23 cellular contexts compared by ENCODE assay signal in genomic region chr12:83128529-83128928, GRCh38.
DNase-seq lines count a peak whose midpoint lies in the region; ATAC-seq and TF ChIP-seq lines count a peak whose summit lies in the region.
"Had no signal": no experiment of that assay in that cellular context is flagged by ENCODE, and none has a peak within 500 bp of the region (broad histone marks: within the 10 kb centered on the region; RNA-seq: fewer than 3 reads in every experiment).

No MANE protein-coding gene starts in this region.

- H3K27me3 ChIP-seq in breast epithelium, result no peaks in the 10 kb centered on the region
- H3K27me3 ChIP-seq in neural progenitor cell, result no peaks in the 10 kb centered on the region
- H3K27me3 ChIP-seq: MG63 had no signal

- H3K9me3 ChIP-seq in breast epithelium (no peaks in the 10 kb centered on the region), neural progenitor cell (ENCODE audit: low read depth) (no peaks in the 10 kb centered on the region)
- H3K9me3 ChIP-seq: MG63 had no signal

- DNase-seq in MCF 10A (ENCODE audit: unreplicated experiment), result peak; percentile 15
- DNase-seq in breast epithelium (ENCODE audit: low spot score in 2 of 2), result no peak
- DNase-seq in cardiac fibroblast (ENCODE audit: low read depth in 2 of 2), result peak; percentile 4 to 49
- DNase-seq in fibroblast of pulmonary artery (ENCODE audit: low read depth), result peak; percentile 20
- no peak for DNase-seq in neural progenitor cell (ENCODE audit: low spot score)
- DNase-seq in ecto neural progenitor cell (ENCODE audit: low spot score), result no peak
- DNase-seq in globus pallidus (ENCODE audit: low spot score), result no peak
- DNase-seq in activated CD4-positive, alpha-beta T cell treated with anti-CD3 and anti-CD28 coated beads for 36 hours, result no peak
- DNase-seq: 8988T; Calu3; CD8-positive, alpha-beta memory T cell; EL; GF-D8; H7; Kasumi-1; MG63; NCI-H1048; NCI-H1436; NCI-H187 treated with DMSO at 0.1 percent for 48 hours; NCI-H748 treated with DMSO at 0.1 percent for 48 hours had no signal

- no TSS peak for BruUV-seq in MCF 10A (replicated peaks; lab: Mats Ljungman, UMichigan)

- no peak overlapping the region for H3K27ac ChIP-seq in breast epithelium
- H3K27ac ChIP-seq in neural progenitor cell, result no peak overlapping the region
- H3K27ac ChIP-seq: C4-2B had no signal

- H3K27ac Mint-ChIP-seq in MCF 10A (ENCODE audit: low read depth, unreplicated experiment) (no peak overlapping the region), neural progenitor cell (no peak overlapping the region)
- no peak overlapping the region for H3K27ac Mint-ChIP-seq in activated CD4-positive, alpha-beta T cell treated with anti-CD3 and anti-CD28 coated beads for 36 hours
- H3K27ac Mint-ChIP-seq: CD8-positive, alpha-beta memory T cell had no signal

- no peak overlapping the region for H2AFZ ChIP-seq in neural progenitor cell (replicated peaks)

- CTCF ChIA-PET in MCF 10A (lab: Yijun Ruan, JAX), result interaction anchor here (0.7 kb wide), 1 partner anchor 1306 kb away, joined by 5 read pairs; no protein-coding TSS in a partner anchor
- CTCF ChIA-PET in activated CD4-positive, alpha-beta T cell treated with anti-CD3 and anti-CD28 coated beads for 36 hours (lab: Charles Lee), result no interaction called here

- POLR2A ChIA-PET in MCF 10A (lab: Yijun Ruan, JAX), result interaction anchor here (0.5 to 0.6 kb wide), 3 partner anchors 140 to 713 kb away, joined by 3 to 4 read pairs (median 4); no protein-coding TSS in a partner anchor
- POLR2A ChIA-PET in activated CD4-positive, alpha-beta T cell treated with anti-CD3 and anti-CD28 coated beads for 36 hours (lab: Charles Lee), result interaction anchor here (0.7 kb wide), 1 partner anchor 1801 kb away, joined by 6 read pairs; no protein-coding TSS in a partner anchor

- no peak for TF ChIP-seq POLR2A in breast epithelium (IDR thresholded peaks at IDR 0.05)

- no peaks in the 10 kb centered on the region for H3K79me2 ChIP-seq in neural progenitor cell (ENCODE audit: low read depth)

- no peaks in the 10 kb centered on the region for H4K20me1 ChIP-seq in neural progenitor cell (ENCODE audit: low read depth)

- no peak overlapping the region for H3K9ac ChIP-seq in neural progenitor cell

- ATAC-seq in activated CD4-positive, alpha-beta T cell treated with anti-CD3 and anti-CD28 coated beads for 36 hours, result no peak
- ATAC-seq: Panc1, SK-N-SH treated with all-trans-retinoic acid at 6 μM for 48 hours had no signal

- H3K9me3 Mint-ChIP-seq in MCF 10A (ENCODE audit: unreplicated experiment) (no peaks in the 10 kb centered on the region), neural progenitor cell (no peaks in the 10 kb centered on the region)
- no peaks in the 10 kb centered on the region for H3K9me3 Mint-ChIP-seq in activated CD4-positive, alpha-beta T cell treated with anti-CD3 and anti-CD28 coated beads for 36 hours (ENCODE audit: low read depth)

- H3K4me1 ChIP-seq in breast epithelium, result no peaks in the 10 kb centered on the region
- peaks cover 13% of the 10 kb centered on the region for H3K4me1 ChIP-seq in neural progenitor cell

- H3K4me1 Mint-ChIP-seq in MCF 10A (ENCODE audit: insufficient read depth, unreplicated experiment) (no peaks in the 10 kb centered on the region), neural progenitor cell (no peaks in the 10 kb centered on the region)
- H3K4me1 Mint-ChIP-seq in activated CD4-positive, alpha-beta T cell treated with anti-CD3 and anti-CD28 coated beads for 36 hours, result no peaks in the 10 kb centered on the region
- H3K4me1 Mint-ChIP-seq: CD8-positive, alpha-beta memory T cell had no signal

- TF ChIP-seq CTCF in MCF 10A (IDR thresholded peaks at IDR 0.05; ENCODE audit: unreplicated experiment) (no peak), breast epithelium (IDR thresholded peaks at IDR 0.05) (no peak), cardiac fibroblast (IDR thresholded peaks at IDR 0.05; ENCODE audit: low read depth, low read length) (no peak), fibroblast of pulmonary artery (IDR thresholded peaks at IDR 0.05; ENCODE audit: low read length, missing control alignments) (no peak), neural progenitor cell (IDR thresholded peaks at IDR 0.05) (no peak)

- no peaks in the 10 kb centered on the region for H3F3A ChIP-seq in neural progenitor cell (ENCODE audit: low read depth)

- H3K36me3 Mint-ChIP-seq in MCF 10A (ENCODE audit: insufficient read depth, unreplicated experiment) (no peaks in the 10 kb centered on the region), neural progenitor cell (peaks cover 11% of the 10 kb centered on the region)
- no peaks in the 10 kb centered on the region for H3K36me3 Mint-ChIP-seq in activated CD4-positive, alpha-beta T cell treated with anti-CD3 and anti-CD28 coated beads for 36 hours (ENCODE audit: low read depth)

- H3K4me3 Mint-ChIP-seq in MCF 10A (ENCODE audit: unreplicated experiment) (no peak overlapping the region), neural progenitor cell (no peak overlapping the region)
- H3K4me3 Mint-ChIP-seq in activated CD4-positive, alpha-beta T cell treated with anti-CD3 and anti-CD28 coated beads for 36 hours, result no peak overlapping the region
- H3K4me3 Mint-ChIP-seq: CD8-positive, alpha-beta memory T cell had no signal

- H3K4me2 ChIP-seq in neural progenitor cell, result no peak overlapping the region

- intact Hi-C loops in MCF 10A (cut with micrococcal nuclease) (no loop called here), breast epithelium (cut with DNase I; ENCODE audit: low total_unique reads) (no loop called here)
- intact Hi-C loops in activated CD4-positive, alpha-beta T cell treated with anti-CD3 and anti-CD28 coated beads for 36 hours (cut with DNase I, micrococcal nuclease), result no loop called here

- H3K27me3 Mint-ChIP-seq in MCF 10A (ENCODE audit: insufficient read depth, unreplicated experiment), result no peaks in the 10 kb centered on the region
- no peaks in the 10 kb centered on the region for H3K27me3 Mint-ChIP-seq in neural progenitor cell (ENCODE audit: insufficient read depth, low read depth)
- H3K27me3 Mint-ChIP-seq in activated CD4-positive, alpha-beta T cell treated with anti-CD3 and anti-CD28 coated beads for 36 hours, result no peaks in the 10 kb centered on the region
- H3K27me3 Mint-ChIP-seq: CD8-positive, alpha-beta memory T cell had no signal

- H3K36me3 ChIP-seq in breast epithelium, result no peaks in the 10 kb centered on the region
- H3K36me3 ChIP-seq in neural progenitor cell, result no peaks in the 10 kb centered on the region
- H3K36me3 ChIP-seq: MG63 had no signal

- no peak overlapping the region for H3K4me3 ChIP-seq in breast epithelium
- H3K4me3 ChIP-seq in cardiac fibroblast (replicated peaks in 1 of 2; ENCODE audit: low read depth in 2 of 2, low read length in 2 of 2), result no peak overlapping the region
- no peak overlapping the region for H3K4me3 ChIP-seq in fibroblast of pulmonary artery (replicated peaks; ENCODE audit: low read depth, low read length)
- H3K4me3 ChIP-seq in neural progenitor cell, result no peak overlapping the region
- H3K4me3 ChIP-seq: MG63 had no signal

Comparison
In these comparisons a context has a peak if more than half of its experiments do, and no peak if none do; other contexts are left out.
1. DNase-seq: peak in MCF 10A (single experiment), cardiac fibroblast (2 of 2) and fibroblast of pulmonary artery (single experiment); none in breast epithelium (0 of 2), neural progenitor cell (single experiment), ecto neural progenitor cell (single experiment), globus pallidus (single experiment) and activated CD4-positive, alpha-beta T cell treated with anti-CD3 and anti-CD28 coated beads for 36 hours (single experiment).